ENCODE assay signal across 23 cellular contexts in the genomic region with DNA sequence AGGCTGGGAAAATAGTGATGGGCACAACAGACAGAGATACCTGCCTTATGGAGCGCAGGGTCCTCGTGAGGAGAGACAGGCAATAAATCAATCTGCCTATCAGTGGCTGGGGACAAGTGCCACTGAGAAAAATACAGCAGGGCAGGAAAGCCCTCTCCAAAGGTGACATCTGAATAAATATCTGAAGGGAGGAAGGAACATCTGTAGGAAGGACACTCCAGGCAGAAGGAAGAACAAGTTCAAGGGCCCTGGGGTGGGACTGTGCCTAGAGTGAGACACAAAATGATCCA.
"Had no signal": no experiment of that assay in that cellular context is flagged by ENCODE, and none has a peak within 500 bp of the region (broad histone marks: within the 10 kb centered on the region; RNA-seq: fewer than 3 reads in every experiment).

No MANE protein-coding gene starts in this region.

- H3K27ac Mint-ChIP-seq: activated CD4-positive, alpha-beta memory T cell treated with anti-CD3 and anti-CD28 coated beads for 36 hours; activated CD4-positive, alpha-beta T cell treated with anti-CD3 and anti-CD28 coated beads for 36 hours; activated naive CD8-positive, alpha-beta T cell treated with anti-CD3 and anti-CD28 coated beads, Interleukin-2, amount 10 ng/mL, durations not matched to agents 7 days and 5 days; stimulated activated naive B cell treated with anti-CD40 and anti-IgM and Interleukin-4, amounts not matched to agents 10 μg/mL and 1 μg/mL and 100 μg/mL, for 72 hours; T-helper 2 cell treated with Interferon-gamma antibody and Interleukin-4, amounts not matched to agents 5 μg/mL and 100 μg/mL, for 36 hours; WTC11 had no signal

- ATAC-seq: activated CD4-positive, alpha-beta T cell treated with anti-CD3 and anti-CD28 coated beads for 36 hours; stimulated activated naive B cell treated with anti-CD40 and anti-IgM and Interleukin-4, amounts not matched to agents 10 μg/mL and 1 μg/mL and 100 μg/mL, for 72 hours; WTC11 had no signal

- H3K27me3 ChIP-seq: esophagus squamous epithelium, hepatocyte, ovary, right lobe of liver, thyroid gland had no signal

- H3K9me3 ChIP-seq: esophagus squamous epithelium, ovary, right lobe of liver, thyroid gland had no signal

- H3K36me3 ChIP-seq: ovary, thyroid gland had no signal

- H3K4me1 ChIP-seq: right lobe of liver had no signal

- H3K4me1 Mint-ChIP-seq: naive B cell had no signal

- H2AFZ ChIP-seq: hepatocyte had no signal

- H3K4me3 ChIP-seq: esophagus squamous epithelium, hepatocyte, ovary, right lobe of liver, SK-N-MC, thyroid gland had no signal

- H3K27me3 Mint-ChIP-seq: activated CD4-positive, alpha-beta memory T cell treated with anti-CD3 and anti-CD28 coated beads for 36 hours; activated CD4-positive, alpha-beta T cell treated with anti-CD3 and anti-CD28 coated beads for 36 hours; activated naive CD8-positive, alpha-beta T cell treated with anti-CD3 and anti-CD28 coated beads, Interleukin-2, amount 10 ng/mL, durations not matched to agents 7 days and 5 days had no signal

- FAIRE-seq: islet of Langerhans, small intestine, TTC549 had no signal

- DNase-seq: activated CD4-positive, alpha-beta memory T cell treated with anti-CD3 and anti-CD28 coated beads for 36 hours; activated CD4-positive, alpha-beta T cell treated with anti-CD3 and anti-CD28 coated beads for 36 hours; activated naive CD4-positive, alpha-beta T cell treated with Interleukin-2 at 50 U/mL for 16 hours; activated naive CD8-positive, alpha-beta T cell treated with anti-CD3 and anti-CD28 coated beads, Interleukin-2, amount 10 ng/mL, durations not matched to agents 7 days and 5 days; activated T-cell treated with anti-CD3 and anti-CD28 coated beads for 4 hours; cortex of kidney; effector CD8-positive, alpha-beta T cell; esophagus squamous epithelium; mammary epithelial cell; naive B cell; ovary; right lobe of liver; small intestine; stimulated activated CD4-positive, alpha-beta T cell treated with anti-CD3 and anti-CD28 coated beads, Interleukin-4, amount 100 ng/mL, for 24 hours; stimulated activated naive B cell treated with anti-CD40 and anti-IgM and Interleukin-4, amounts not matched to agents 10 μg/mL and 1 μg/mL and 100 μg/mL, for 72 hours; thyroid gland had no signal

- H3K27ac ChIP-seq: hepatocyte, ovary, right lobe of liver, SK-N-MC, thyroid gland had no signal

- H3K4me3 Mint-ChIP-seq: activated CD4-positive, alpha-beta memory T cell treated with anti-CD3 and anti-CD28 coated beads for 36 hours; activated CD4-positive, alpha-beta T cell treated with anti-CD3 and anti-CD28 coated beads for 36 hours; activated naive CD8-positive, alpha-beta T cell treated with anti-CD3 and anti-CD28 coated beads, Interleukin-2, amount 10 ng/mL, durations not matched to agents 7 days and 5 days; neural crest cell; stimulated activated naive B cell treated with anti-CD40 and anti-IgM and Interleukin-4, amounts not matched to agents 10 μg/mL and 1 μg/mL and 100 μg/mL, for 72 hours; T-helper 2 cell treated with Interferon-gamma antibody and Interleukin-4, amounts not matched to agents 5 μg/mL and 100 μg/mL, for 36 hours; WTC11 had no signal

- H3K36me3 Mint-ChIP-seq: activated CD4-positive, alpha-beta memory T cell treated with anti-CD3 and anti-CD28 coated beads for 36 hours; activated naive CD8-positive, alpha-beta T cell treated with anti-CD3 and anti-CD28 coated beads, Interleukin-2, amount 10 ng/mL, durations not matched to agents 7 days and 5 days; naive B cell had no signal

- H3K9me3 Mint-ChIP-seq: activated CD4-positive, alpha-beta memory T cell treated with anti-CD3 and anti-CD28 coated beads for 36 hours; activated naive CD8-positive, alpha-beta T cell treated with anti-CD3 and anti-CD28 coated beads, Interleukin-2, amount 10 ng/mL, durations not matched to agents 7 days and 5 days; neural crest cell; T-helper 2 cell treated with Interferon-gamma antibody and Interleukin-4, amounts not matched to agents 5 μg/mL and 100 μg/mL, for 36 hours; WTC11 had no signal

- H3K4me2 ChIP-seq: hepatocyte had no signal
